ENCODE assay signal across 8 cellular contexts in the genomic region with DNA sequence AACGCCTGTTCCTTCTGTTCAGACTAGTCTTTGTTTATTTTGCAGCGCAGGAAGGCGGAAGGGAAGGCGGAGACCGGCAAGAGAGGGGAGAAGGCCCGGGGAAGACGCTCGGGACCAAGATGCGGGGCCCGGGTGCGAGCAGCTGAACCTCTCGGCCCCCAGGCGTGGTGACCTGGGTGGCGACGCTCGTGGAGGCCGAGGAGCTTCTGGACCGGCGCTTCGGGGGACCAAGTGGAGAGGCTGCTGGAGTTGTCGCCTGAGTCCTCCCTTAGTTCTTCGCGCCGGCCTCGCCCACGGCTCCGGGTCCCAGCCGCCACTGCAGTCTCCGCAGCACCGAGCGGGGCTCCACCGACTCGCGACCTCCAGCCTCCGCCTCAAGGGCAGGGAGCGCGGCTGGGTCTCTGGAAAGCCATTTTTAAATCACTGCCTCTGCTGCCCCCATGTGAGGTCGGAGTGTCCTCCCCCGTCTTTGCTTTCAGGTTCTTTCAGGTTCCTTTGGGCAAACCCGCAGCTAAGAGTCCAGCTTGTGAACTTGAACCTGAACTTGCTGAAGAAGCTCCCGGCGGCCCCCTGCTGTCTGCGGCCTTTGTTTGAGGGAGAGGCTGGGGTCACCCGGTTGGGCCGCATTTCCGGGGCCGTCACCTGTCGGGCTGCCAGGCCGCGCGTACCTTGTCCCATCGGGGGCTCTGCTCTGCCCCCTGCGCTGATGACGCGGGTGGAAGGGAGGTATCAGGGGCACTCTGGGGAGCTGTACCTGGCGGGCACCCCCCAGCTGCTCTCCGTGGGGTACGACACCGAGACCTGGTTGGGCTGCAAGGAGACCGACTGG.
A peak's percentile ranks its signal among the peaks of the same experiment; 100 is the strongest.
DNase-seq lines count a peak whose midpoint lies in the region; ATAC-seq and TF ChIP-seq lines count a peak whose summit lies in the region.

No MANE protein-coding gene starts in this region.

- POLR2A ChIA-PET in A673 (lab: Charles Lee; ENCODE audit: low non-redundant PET) (no interaction called here), OCI-LY7 (lab: Charles Lee) (no interaction called here)

- intact Hi-C loops in A673 (cut with micrococcal nuclease; ENCODE audit: unreplicated experiment) (no loop called here), testis (cut with DNase I; ENCODE audit: low total_unique reads) (no loop called here), OCI-LY7 (cut with micrococcal nuclease; ENCODE audit: unreplicated experiment) (no loop called here)

- H3K4me2 ChIP-seq in mesendoderm (ENCODE audit: low read length) (no peak overlapping the region), OCI-LY7 (ENCODE audit: low read length) (no peak overlapping the region)

- H3K27ac ChIP-seq in A673 (ENCODE audit: low read depth, low read length, poor library complexity, severe bottlenecking) (no peak overlapping the region), mesendoderm (ENCODE audit: low read depth, low read length) (no peak overlapping the region), testis (peak overlapping the region; percentile 75 to 79), OCI-LY7 (ENCODE audit: low read depth, low read length, poor library complexity, severe bottlenecking) (no peak overlapping the region)

- H2AFZ ChIP-seq in OCI-LY7 (ENCODE audit: low read length): no peak overlapping the region

- H3K9me3 ChIP-seq in A673 (ENCODE audit: low read depth, low read length, poor library complexity, severe bottlenecking) (no peaks in the 10 kb centered on the region), testis (no peaks in the 10 kb centered on the region), OCI-LY7 (ENCODE audit: low read length) (no peaks in the 10 kb centered on the region), MG63 (0 out of 2 replicates have a peak, but pooled peaks cover 3% of the 10 kb centered on the region)

- no peak overlapping the region for H3K23ac ChIP-seq in mesendoderm (ENCODE audit: low read length)

- WGBS in mesendoderm (ENCODE audit: extremely low coverage, insufficient coverage, low lambda C conversion rate): no CpG with 5 or more reads among the region's 60 CpGs
- 2 to 5% methylated on average over 23 to 50 of the region's 60 CpGs for WGBS in testis, 2 donors

- H3K27me3 ChIP-seq in A673 (replicated peaks; ENCODE audit: insufficient read depth, low read depth, low read length, poor library complexity): peaks cover 54% of the 10 kb centered on the region
- H3K27me3 ChIP-seq in mesendoderm (ENCODE audit: insufficient read depth, low read length, poor library complexity): no peaks in the 10 kb centered on the region
- H3K27me3 ChIP-seq in testis: no peaks in the 10 kb centered on the region
- H3K27me3 ChIP-seq in MG63: no peaks in the 10 kb centered on the region

- peak overlapping the region; percentile 80 for H3K4me3 Mint-ChIP-seq in T-helper 1 cell treated with Interleukin-12 subunit alpha and Interleukin-12 subunit beta and Interleukin-4 antibody, amounts not matched to agents 30 μg/mL and 1 μg/mL, for 36 hours
- peak overlapping the region; percentile 80 for H3K4me3 Mint-ChIP-seq in central memory CD8-positive, alpha-beta T cell

- H3K9me3 Mint-ChIP-seq in T-helper 1 cell treated with Interleukin-12 subunit alpha and Interleukin-12 subunit beta and Interleukin-4 antibody, amounts not matched to agents 30 μg/mL and 1 μg/mL, for 36 hours: no peaks in the 10 kb centered on the region
- no peaks in the 10 kb centered on the region for H3K9me3 Mint-ChIP-seq in central memory CD8-positive, alpha-beta T cell

- H3K9me2 ChIP-seq in OCI-LY7 (ENCODE audit: insufficient read depth, low read length): no peaks in the 10 kb centered on the region

- peaks cover 9% of the 10 kb centered on the region for H3K4me1 Mint-ChIP-seq in T-helper 1 cell treated with Interleukin-12 subunit alpha and Interleukin-12 subunit beta and Interleukin-4 antibody, amounts not matched to agents 30 μg/mL and 1 μg/mL, for 36 hours (ENCODE audit: low read depth)
- peaks cover 14% of the 10 kb centered on the region for H3K4me1 Mint-ChIP-seq in central memory CD8-positive, alpha-beta T cell

- H4K5ac ChIP-seq in mesendoderm (ENCODE audit: low read length): no peak overlapping the region

- no peaks in the 10 kb centered on the region for H4K20me1 ChIP-seq in OCI-LY7 (ENCODE audit: insufficient read depth, low read length)

- H2BK120ac ChIP-seq in mesendoderm (ENCODE audit: low read depth, low read length): no peak overlapping the region

- no peak overlapping the region for H4K8ac ChIP-seq in mesendoderm (ENCODE audit: low read depth, low read length)

- CTCF ChIA-PET in A673 (lab: Charles Lee): no interaction called here
- CTCF ChIA-PET in OCI-LY7 (lab: Charles Lee; ENCODE audit: unreplicated experiment): no interaction called here

- H3K27ac Mint-ChIP-seq in T-helper 1 cell treated with Interleukin-12 subunit alpha and Interleukin-12 subunit beta and Interleukin-4 antibody, amounts not matched to agents 30 μg/mL and 1 μg/mL, for 36 hours: peak overlapping the region; percentile 53
- peak overlapping the region; percentile 74 for H3K27ac Mint-ChIP-seq in central memory CD8-positive, alpha-beta T cell (ENCODE audit: low read depth)

- peak; percentile 62 for ATAC-seq in GM19324 (IDR thresholded peaks at IDR 0.05; ENCODE audit: low FRiP score, unreplicated experiment)
- peak; percentile 55 for ATAC-seq in central memory CD8-positive, alpha-beta T cell (replicated peaks; ENCODE audit: extremely low read depth, poor library complexity, severe bottlenecking)

- H3K27me3 Mint-ChIP-seq in T-helper 1 cell treated with Interleukin-12 subunit alpha and Interleukin-12 subunit beta and Interleukin-4 antibody, amounts not matched to agents 30 μg/mL and 1 μg/mL, for 36 hours (ENCODE audit: low read depth): peaks cover 24% of the 10 kb centered on the region
- peaks cover 40% of the 10 kb centered on the region for H3K27me3 Mint-ChIP-seq in central memory CD8-positive, alpha-beta T cell

- no peaks in the 10 kb centered on the region for H3K79me1 ChIP-seq in mesendoderm (ENCODE audit: low read length)

- H3K18ac ChIP-seq in mesendoderm (ENCODE audit: low read length): no peak overlapping the region

- BruUV-seq in A673 (replicated peaks; lab: Mats Ljungman, UMichigan) (no TSS peak), OCI-LY7 (replicated peaks; lab: Mats Ljungman, UMichigan) (no TSS peak)

- H3K4me3 ChIP-seq in A673 (ENCODE audit: low read depth, low read length, poor library complexity, severe bottlenecking) (peak overlapping the region; percentile 38), mesendoderm (ENCODE audit: low read length) (no peak overlapping the region), testis (peak overlapping the region; percentile 45 to 60), OCI-LY7 (ENCODE audit: low read depth, low read length, poor library complexity, severe bottlenecking) (no peak overlapping the region), MG63 (no peak overlapping the region)

- no peak overlapping the region for H3K9ac ChIP-seq in mesendoderm (ENCODE audit: low read length)

- no peak overlapping the region for H2BK15ac ChIP-seq in mesendoderm (replicated peaks; ENCODE audit: low read depth)

- H3K36me3 ChIP-seq in A673 (ENCODE audit: insufficient read depth, low read length, poor library complexity, severe bottlenecking) (no peaks in the 10 kb centered on the region), mesendoderm (ENCODE audit: control insufficient read depth, insufficient read depth, low read length) (no peaks in the 10 kb centered on the region), testis (ENCODE audit: low read depth, missing control alignments) (no peaks in the 10 kb centered on the region), OCI-LY7 (ENCODE audit: insufficient read depth, low read length) (no peaks in the 10 kb centered on the region), MG63 (no peaks in the 10 kb centered on the region)

- no peak for TF ChIP-seq POLR2A in testis (IDR thresholded peaks at IDR 0.05)

- no peak overlapping the region for H3K4ac ChIP-seq in mesendoderm (ENCODE audit: low read depth, low read length)

- DNase-seq in A673 (ENCODE audit: low spot score): peak; percentile 9
- no peak for DNase-seq in central memory CD8-positive, alpha-beta T cell (ENCODE audit: low spot score in 2 of 2)
- no peak for DNase-seq in mesendoderm
- DNase-seq in testis: peak; percentile 69
- DNase-seq in OCI-LY7 (ENCODE audit: low spot score): no peak
- no peak for DNase-seq in MG63

- TF ChIP-seq CTCF in A673 (conservative IDR thresholded peaks at IDR 0.05; ENCODE audit: low read depth, low read length) (no peak), testis (IDR thresholded peaks at IDR 0.05) (no peak), OCI-LY7 (conservative IDR thresholded peaks at IDR 0.05; ENCODE audit: low read length) (no peak)

- no peaks in the 10 kb centered on the region for H3K79me2 ChIP-seq in mesendoderm (ENCODE audit: control insufficient read depth, insufficient read depth, low read length)
- no peaks in the 10 kb centered on the region for H3K79me2 ChIP-seq in OCI-LY7 (ENCODE audit: insufficient read depth, low read depth, low read length)

- H3K36me3 Mint-ChIP-seq in T-helper 1 cell treated with Interleukin-12 subunit alpha and Interleukin-12 subunit beta and Interleukin-4 antibody, amounts not matched to agents 30 μg/mL and 1 μg/mL, for 36 hours (ENCODE audit: low read depth): no peaks in the 10 kb centered on the region
- peaks cover 2% of the 10 kb centered on the region for H3K36me3 Mint-ChIP-seq in central memory CD8-positive, alpha-beta T cell (ENCODE audit: insufficient read depth)

- H2AK5ac ChIP-seq in mesendoderm (ENCODE audit: low read length): no peak overlapping the region

- H3K4me1 ChIP-seq in A673 (ENCODE audit: insufficient read depth, low read length, poor library complexity, severe bottlenecking) (no peaks in the 10 kb centered on the region), mesendoderm (ENCODE audit: control insufficient read depth, low read depth, low read length) (no peaks in the 10 kb centered on the region), testis (no peaks in the 10 kb centered on the region), OCI-LY7 (ENCODE audit: insufficient read depth, low read length, poor library complexity, severe bottlenecking) (no peaks in the 10 kb centered on the region)

- H3K56ac ChIP-seq in mesendoderm (ENCODE audit: low read length): peak overlapping the region; percentile 15

- H2BK5ac ChIP-seq in mesendoderm (ENCODE audit: low read length): no peak overlapping the region

Comparison
In these comparisons a context has a peak if more than half of its experiments do, and no peak if none do; other contexts are left out.
1. DNase-seq: peak in A673 (single experiment) and testis (single experiment); none in central memory CD8-positive, alpha-beta T cell (0 of 2), mesendoderm (single experiment), OCI-LY7 (single experiment) and MG63 (single experiment).
2. H3K27ac ChIP-seq: peak in testis (2 of 2); none in A673 (single experiment), mesendoderm (single experiment) and OCI-LY7 (single experiment).
3. H3K4me3 ChIP-seq: peak in A673 (single experiment) and testis (2 of 2); none in mesendoderm (single experiment), OCI-LY7 (single experiment) and MG63 (single experiment).